In the genomic region with DNA sequence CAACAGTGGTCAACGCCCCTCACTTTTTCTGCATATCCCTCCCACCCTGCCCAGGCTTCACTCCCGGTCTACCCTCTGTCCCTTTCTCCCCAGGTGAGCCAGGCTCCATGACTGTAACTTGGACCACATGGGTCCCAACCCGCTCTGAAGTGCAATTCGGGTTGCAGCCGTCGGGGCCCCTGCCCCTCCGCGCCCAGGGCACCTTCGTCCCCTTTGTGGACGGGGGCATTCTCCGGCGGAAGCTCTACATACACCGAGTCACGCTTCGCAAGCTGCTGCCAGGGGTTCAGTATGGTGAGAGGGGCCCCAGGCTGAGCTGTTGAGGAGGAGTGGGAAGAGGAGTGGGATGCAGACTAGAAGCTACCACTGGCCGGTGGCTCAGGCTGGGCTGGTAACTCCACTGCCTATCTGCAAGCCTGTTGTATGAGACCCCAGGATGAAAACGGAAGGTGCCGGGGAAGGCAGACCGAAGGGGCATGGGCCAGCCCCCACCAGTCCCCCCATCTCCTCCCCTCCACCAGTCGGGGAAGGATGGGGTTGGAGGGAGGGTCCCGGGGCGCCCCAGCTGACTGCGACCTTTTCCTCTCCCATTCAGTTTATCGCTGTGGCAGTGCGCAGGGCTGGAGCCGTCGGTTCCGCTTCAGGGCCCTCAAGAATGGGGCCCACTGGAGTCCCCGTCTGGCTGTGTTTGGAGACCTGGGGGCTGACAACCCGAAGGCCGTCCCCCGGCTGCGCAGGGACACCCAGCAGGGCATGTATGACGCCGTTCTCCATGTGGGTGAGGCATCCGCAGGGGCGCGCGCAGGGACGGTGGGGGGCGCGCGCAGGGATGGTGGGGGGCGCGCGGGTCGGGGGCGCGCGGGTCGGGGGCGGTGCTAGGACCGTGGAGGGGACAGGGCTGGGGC, we compare ENCODE assay signal across 21 cellular contexts. TPM values are rescaled to one million over a fixed set of nuclear protein-coding genes. Genes with fewer than 3 reads are reported as not detected.
"Had no signal": no experiment of that assay in that cellular context is flagged by ENCODE, and none has a peak within 500 bp of the region (broad histone marks: within the 10 kb centered on the region; RNA-seq: fewer than 3 reads in every experiment).

No MANE protein-coding gene starts in this region.

- H3K4me1 Mint-ChIP-seq: nephron progenitor cell had no signal

- H3K27ac Mint-ChIP-seq: activated naive CD8-positive, alpha-beta T cell; effector memory CD8-positive, alpha-beta T cell; nephron progenitor cell; stimulated activated naive CD8-positive, alpha-beta T cell treated with anti-CD3 and anti-CD28 coated beads, Interleukin-15, amount 100 ng/mL, for 72 hours; T-helper 17 cell had no signal

- H3K36me3 Mint-ChIP-seq: activated naive CD8-positive, alpha-beta T cell had no signal

- ATAC-seq: activated CD4-positive, CD25-positive, alpha-beta regulatory T cell treated with anti-CD3 and anti-CD28 coated beads, Interleukin-2, amount 50 U/mL, for 24 hours; effector memory CD8-positive, alpha-beta T cell; pancreas; stimulated activated naive CD8-positive, alpha-beta T cell treated with anti-CD3 and anti-CD28 coated beads, Interleukin-15, amount 100 ng/mL, for 72 hours; T-helper 17 cell had no signal

- H3K9me3 ChIP-seq: pancreas, uterus had no signal

- H3K27ac ChIP-seq: brain microvascular endothelial cell, pancreas, uterus had no signal

- H3K36me3 ChIP-seq: brain microvascular endothelial cell, pancreas, uterus had no signal

- H3K9me3 Mint-ChIP-seq: effector memory CD8-positive, alpha-beta T cell; stimulated activated naive CD8-positive, alpha-beta T cell treated with anti-CD3 and anti-CD28 coated beads, Interleukin-15, amount 100 ng/mL, for 72 hours had no signal

- H3K4me1 ChIP-seq: pancreas, uterus had no signal

- H3K4me3 ChIP-seq: pancreas, uterus had no signal

- H3K4me3 Mint-ChIP-seq: activated naive CD8-positive, alpha-beta T cell; effector memory CD8-positive, alpha-beta T cell; nephron progenitor cell; T-helper 17 cell had no signal

- DNase-seq: activated CD4-positive, alpha-beta T cell treated with anti-CD3 and anti-CD28 coated beads, Interleukin-2, amount 50 U/mL, for 4 hours; activated effector memory CD4-positive, alpha-beta T cell treated with anti-CD3 and anti-CD28 coated beads, Interleukin-2, amount 50 U/mL, for 16 hours; activated T-cell treated with anti-CD3 and anti-CD28 coated beads, Interleukin-2, amount 50 U/mL, for 1 hour; amygdala; brain microvascular endothelial cell; effector memory CD8-positive, alpha-beta T cell; erythroblast; kidney glomerular epithelial cell; nephron progenitor cell; pancreas; retina; stimulated activated CD4-positive, alpha-beta T cell treated with anti-CD3 and anti-CD28 coated beads, Interleukin-15, amount 100 ng/mL, for 24 hours; stimulated activated CD4-positive, alpha-beta T cell treated with anti-CD3 and anti-CD28 coated beads, Interleukin-4, amount 100 ng/mL, for 24 hours; stimulated activated naive CD8-positive, alpha-beta T cell treated with anti-CD3 and anti-CD28 coated beads, Interleukin-15, amount 100 ng/mL, for 72 hours; T-helper 17 cell; uterus had no signal

RNA-seq across cellular contexts. Expression of gene ACP7, which starts 14.4 kb away (rescaled TPM):
- total RNA-seq: glomerular endothelial cell, mesenteric fat pad, skeletal muscle tissue, T-helper 17 cell had no signal
